Comparison of ENCODE assay signal across 18 cellular contexts in genomic region chr1:223017291-223017690, GRCh38.
"Had no signal": no experiment of that assay in that cellular context is flagged by ENCODE, and none has a peak within 500 bp of the region (broad histone marks: within the 10 kb centered on the region; RNA-seq: fewer than 3 reads in every experiment).

No MANE protein-coding gene starts in this region.

- H3K4me1 Mint-ChIP-seq: activated B cell treated with CpG ODN at 0.5 μM for 24 hours; activated CD4-positive, alpha-beta T cell treated with anti-CD3 and anti-CD28 coated beads, Interleukin-2, amount 10 ng/mL, durations not matched to agents 24 days and 14 days; activated naive CD8-positive, alpha-beta T cell treated with anti-CD3 and anti-CD28 coated beads for 36 hours; central memory CD8-positive, alpha-beta T cell; stimulated activated naive CD8-positive, alpha-beta T cell treated with anti-CD3 and anti-CD28 coated beads, Interleukin-15, amount 100 ng/mL, for 72 hours; T-helper 17 cell had no signal

- ATAC-seq: body of pancreas; left colon; stimulated activated naive CD8-positive, alpha-beta T cell treated with anti-CD3 and anti-CD28 coated beads, Interleukin-15, amount 100 ng/mL, for 72 hours; T-helper 17 cell had no signal

- H3K27me3 ChIP-seq: body of pancreas, testis had no signal

- H3K36me3 ChIP-seq: prostate gland had no signal

- H3K4me1 ChIP-seq: body of pancreas, prostate gland, testis had no signal

- H3K9me3 Mint-ChIP-seq: activated B cell treated with CpG ODN at 0.5 μM for 24 hours; activated CD4-positive, alpha-beta T cell treated with anti-CD3 and anti-CD28 coated beads, Interleukin-2, amount 10 ng/mL, durations not matched to agents 24 days and 14 days; activated naive CD8-positive, alpha-beta T cell treated with anti-CD3 and anti-CD28 coated beads for 36 hours; central memory CD8-positive, alpha-beta T cell; stimulated activated naive CD8-positive, alpha-beta T cell treated with anti-CD3 and anti-CD28 coated beads, Interleukin-15, amount 100 ng/mL, for 72 hours had no signal

- H3K9me3 ChIP-seq: body of pancreas, prostate gland, testis had no signal

- H3K4me3 Mint-ChIP-seq: activated B cell treated with CpG ODN at 0.5 μM for 24 hours; activated CD4-positive, alpha-beta T cell treated with anti-CD3 and anti-CD28 coated beads, Interleukin-2, amount 10 ng/mL, durations not matched to agents 24 days and 14 days; activated naive CD8-positive, alpha-beta T cell treated with anti-CD3 and anti-CD28 coated beads for 36 hours; central memory CD8-positive, alpha-beta T cell; nephron; stimulated activated naive CD8-positive, alpha-beta T cell treated with anti-CD3 and anti-CD28 coated beads, Interleukin-15, amount 100 ng/mL, for 72 hours; T-helper 17 cell had no signal

- DNase-seq: activated B cell treated with CpG ODN at 0.5 μM for 24 hours; activated CD4-positive, alpha-beta T cell treated with anti-CD3 and anti-CD28 coated beads, Interleukin-2, amount 10 ng/mL, durations not matched to agents 24 days and 14 days; activated CD8-positive, alpha-beta memory T cell treated with anti-CD3 and anti-CD28 coated beads, Interleukin-2, amount 50 U/mL, for 48 hours; activated naive CD8-positive, alpha-beta T cell treated with anti-CD3 and anti-CD28 coated beads for 36 hours; amygdala; body of pancreas; cortex of kidney; effector CD8-positive, alpha-beta T cell; foreskin melanocyte; left colon; stimulated activated CD4-positive, alpha-beta T cell treated with anti-CD3 and anti-CD28 coated beads, Interleukin-1b, Interleukin-23, amount 100 ng/mL, for 48 hours; stimulated activated naive CD8-positive, alpha-beta T cell treated with anti-CD3 and anti-CD28 coated beads, Interleukin-15, amount 100 ng/mL, for 72 hours; T-helper 17 cell; testis had no signal

- H3K27ac Mint-ChIP-seq: activated B cell treated with CpG ODN at 0.5 μM for 24 hours; activated CD4-positive, alpha-beta T cell treated with anti-CD3 and anti-CD28 coated beads, Interleukin-2, amount 10 ng/mL, durations not matched to agents 24 days and 14 days; activated naive CD8-positive, alpha-beta T cell treated with anti-CD3 and anti-CD28 coated beads for 36 hours; stimulated activated naive CD8-positive, alpha-beta T cell treated with anti-CD3 and anti-CD28 coated beads, Interleukin-15, amount 100 ng/mL, for 72 hours; T-helper 17 cell had no signal

- H3K4me3 ChIP-seq: body of pancreas, prostate gland, testis had no signal

- H3K27me3 Mint-ChIP-seq: activated naive CD8-positive, alpha-beta T cell treated with anti-CD3 and anti-CD28 coated beads for 36 hours had no signal

- H3K36me3 Mint-ChIP-seq: activated naive CD8-positive, alpha-beta T cell treated with anti-CD3 and anti-CD28 coated beads for 36 hours had no signal

- H3K27ac ChIP-seq: body of pancreas, epithelial cell of prostate, prostate gland, testis had no signal
